ENCODE assay signal across 1 cellular context in genomic region chr19:40502647-40503046, GRCh38.
TF ChIP-seq lines count a peak whose summit lies in the region.

No MANE protein-coding gene starts in this region.

TF ChIP-seq in HCT116, 20 proteins besides CTCF, POLR2A, EP300 and RAD21:
- TF ChIP-seq JUND (IDR thresholded peaks at IDR 0.05) (no peak), ZNF274 (IDR thresholded peaks at IDR 0.05; ENCODE audit: low read depth, low read length) (no peak), EGR1 (IDR thresholded peaks at IDR 0.05; ENCODE audit: low read depth) (no peak), YY1 (IDR thresholded peaks at IDR 0.05; ENCODE audit: extremely low read depth, insufficient replicate concordance, low read depth, low read length) (no peak), SIN3A (IDR thresholded peaks at IDR 0.05; ENCODE audit: low read depth) (no peak), SP1 (IDR thresholded peaks at IDR 0.05; ENCODE audit: low read depth) (no peak), ELF1 (IDR thresholded peaks at IDR 0.05; ENCODE audit: borderline replicate concordance, low read depth) (no peak), CBX3 (IDR thresholded peaks at IDR 0.05; ENCODE audit: low read depth) (no peak), ATF3 (IDR thresholded peaks at IDR 0.05) (no peak), CEBPB (IDR thresholded peaks at IDR 0.05; ENCODE audit: low read depth) (no peak), EZH2 (IDR thresholded peaks at IDR 0.05) (no peak), FOSL1 (IDR thresholded peaks at IDR 0.05; ENCODE audit: low read depth) (no peak), EZH2phosphoT487 (IDR thresholded peaks at IDR 0.05; ENCODE audit: borderline replicate concordance) (no peak), MAX (IDR thresholded peaks at IDR 0.05) (no peak), TCF7L2 (IDR thresholded peaks at IDR 0.05; ENCODE audit: borderline replicate concordance, extremely low read depth, insufficient read depth, insufficient read length) (no peak), POLR2AphosphoS5 (IDR thresholded peaks at IDR 0.05; ENCODE audit: low read depth, low read length) (no peak), SRF (IDR thresholded peaks at IDR 0.05; ENCODE audit: low read depth) (no peak), ZFX (IDR thresholded peaks at IDR 0.05) (no peak)
